Comparison of ENCODE assay signal across 1 cellular context in the genomic region with DNA sequence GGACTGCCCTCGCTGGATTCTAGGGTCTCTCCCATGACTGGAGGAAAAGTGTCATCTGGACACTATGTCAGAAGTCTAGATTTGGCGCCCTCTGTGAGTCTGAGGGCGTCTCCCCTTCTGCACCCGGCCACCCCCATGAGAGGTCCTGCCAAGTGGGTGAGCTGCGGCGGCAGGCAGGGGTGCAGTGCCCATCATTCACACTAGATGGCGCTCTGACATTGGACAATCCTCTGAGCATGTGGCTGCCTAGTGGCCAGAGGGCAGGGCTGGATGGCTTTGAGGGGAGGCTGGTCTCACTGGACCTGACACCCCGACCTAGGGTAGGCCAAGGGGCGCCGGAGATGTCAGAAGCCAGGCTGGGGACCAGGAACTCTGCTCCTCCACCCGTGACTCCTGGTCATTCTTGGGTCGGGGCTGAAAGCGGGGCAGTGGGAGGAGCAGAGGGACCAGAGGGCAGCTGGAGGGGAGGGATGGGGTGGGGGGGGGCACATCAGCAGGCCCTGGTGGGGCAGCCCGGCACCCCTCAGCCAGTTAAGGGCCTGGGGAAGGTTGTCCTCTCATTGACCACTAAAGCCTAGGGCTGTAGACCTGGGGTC.
TF ChIP-seq lines count a peak whose summit lies in the region.

No MANE protein-coding gene starts in this region.

TF ChIP-seq in H1, 55 proteins besides CTCF, POLR2A, EP300 and RAD21:
- TF ChIP-seq, protein P1, sequence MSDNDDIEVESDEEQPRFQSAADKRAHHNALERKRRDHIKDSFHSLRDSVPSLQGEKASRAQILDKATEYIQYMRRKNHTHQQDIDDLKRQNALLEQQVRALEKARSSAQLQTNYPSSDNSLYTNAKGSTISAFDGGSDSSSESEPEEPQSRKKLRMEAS (IDR thresholded peaks at IDR 0.05), result peak; percentile 94
- TF ChIP-seq NANOG (IDR thresholded peaks at IDR 0.05; ENCODE audit: insufficient read depth, low read depth, low read length, poor library complexity, severe bottlenecking), result no peak
- TF ChIP-seq TEAD4 (IDR thresholded peaks at IDR 0.05; ENCODE audit: low read depth, low read length), result peak; percentile 42; the same call in 1 of the 2 replicates
- peak in 1 of 2 experiments; percentile 83; a peak in 2 of 4 replicates for TF ChIP-seq SIN3A (conservative IDR thresholded peaks at IDR 0.05 in 1 of 2, IDR thresholded peaks at IDR 0.05 in 1 of 2; ENCODE audit: low read depth in 1 of 2, low read length in 2 of 2)
- 0 out of 2 replicates have a peak, but pooled peaks have one; percentile 20 for TF ChIP-seq CREB1 (IDR thresholded peaks at IDR 0.05)
TF ChIP-seq in H1: peak in this region for 4.
